Comparison of ENCODE assay signal across 13 cellular contexts in genomic region chr5:13994606-13995336, GRCh38. TPM values are rescaled to one million over a fixed set of nuclear protein-coding genes. Genes with fewer than 3 reads are reported as not detected.
A peak's percentile ranks its signal among the peaks of the same experiment; 100 is the strongest.
DNase-seq lines count a peak whose midpoint lies in the region; ATAC-seq and TF ChIP-seq lines count a peak whose summit lies in the region.
"Had no signal": no experiment of that assay in that cellular context is flagged by ENCODE, and none has a peak within 500 bp of the region (broad histone marks: within the 10 kb centered on the region; RNA-seq: fewer than 3 reads in every experiment).

No MANE protein-coding gene starts in this region.

- peak overlapping the region; percentile 19 for H4K8ac ChIP-seq in mesenchymal stem cell (ENCODE audit: low read length)

- H2AK5ac ChIP-seq in mesenchymal stem cell (ENCODE audit: low read length, severe bottlenecking) = peak overlapping the region; percentile 36

- in situ Hi-C loops in GM13976 (cut with MboI; ENCODE audit: low sequenced_read_pairs, unreplicated experiment) = loop anchor here (25.0 kb wide), 1 partner anchor 368 kb away; no protein-coding TSS in a partner anchor

- H2BK12ac ChIP-seq in mesenchymal stem cell (ENCODE audit: low read length in 2 of 2) = peak overlapping the region; percentile 28 to 32

- no peak overlapping the region for H2BK15ac ChIP-seq in mesenchymal stem cell (ENCODE audit: low read depth, poor library complexity, severe bottlenecking)

- 85% methylated on average over 10 of the region's 10 CpGs for WGBS in mesenchymal stem cell

- peak overlapping the region in 1 of 2 experiments; percentile 53 for H3K4ac ChIP-seq in mesenchymal stem cell (ENCODE audit: low read depth in 1 of 2, low read length in 2 of 2)

- H3K23ac ChIP-seq in mesenchymal stem cell (ENCODE audit: low read length in 2 of 2) = no peak overlapping the region

- H3K14ac ChIP-seq in mesenchymal stem cell (ENCODE audit: low read length in 2 of 2) = peak overlapping the region in 1 of 2 experiments; percentile 38

- H2AFZ ChIP-seq in mesenchymal stem cell (ENCODE audit: low read depth, low read length) = no peak overlapping the region

- ATAC-seq in HG03095 (IDR thresholded peaks at IDR 0.05; ENCODE audit: unreplicated experiment) (peak; percentile 78), HG03045 (IDR thresholded peaks at IDR 0.05; ENCODE audit: unreplicated experiment) (no peak)
- ATAC-seq: left colon; stimulated activated effector memory CD8-positive, alpha-beta T cell treated with anti-CD3 and anti-CD28 coated beads, Interleukin-12 subunit alpha, Interleukin-12 subunit beta, amount 100 ng/mL, for 72 hours had no signal

- no peak overlapping the region for H3K4me2 ChIP-seq in mesenchymal stem cell (ENCODE audit: low read length, poor library complexity, severe bottlenecking)

- peak overlapping the region; percentile 5 for H3K9ac ChIP-seq in mesenchymal stem cell (ENCODE audit: low read length)

- H2BK5ac ChIP-seq in mesenchymal stem cell (ENCODE audit: low read depth, low read length, poor library complexity, severe bottlenecking) = no peak overlapping the region

- peak overlapping the region; percentile 14 for H4K91ac ChIP-seq in mesenchymal stem cell (ENCODE audit: low read length)

- no peak overlapping the region for H3K27ac ChIP-seq in mesenchymal stem cell (ENCODE audit: low read length, poor library complexity, severe bottlenecking)
- H3K27ac ChIP-seq: gastrocnemius medialis had no signal

- peak; percentile 24 for DNase-seq in GM13976 (ENCODE audit: low spot score)
- DNase-seq in NCI-H69 (lab: John Stamatoyannopoulos, UW) = peak; percentile 16
- DNase-seq in mesenchymal stem cell = no peak
- DNase-seq in HUDEP-2 (lab: John Stamatoyannopoulos, UW; ENCODE audit: unreplicated experiment in 76 of 76) = no peak
- no peak for DNase-seq in OCI-M2 (lab: John Stamatoyannopoulos, UW; ENCODE audit: unreplicated experiment)
- DNase-seq: activated CD8-positive, alpha-beta memory T cell treated with anti-CD3 and anti-CD28 coated beads for 24 hours; activated naive CD8-positive, alpha-beta T cell treated with anti-CD3 and anti-CD28 coated beads, Interleukin-2, amount 10 ng/mL, durations not matched to agents 7 days and 5 days; gastrocnemius medialis; Kasumi-1; left colon had no signal

- no peak overlapping the region for H2BK120ac ChIP-seq in mesenchymal stem cell (ENCODE audit: low read depth, low read length)

- H3K27me3 ChIP-seq in mesenchymal stem cell (ENCODE audit: control insufficient read depth in 1 of 2, insufficient read depth in 1 of 2, low read length in 2 of 2) = no peaks in the 10 kb centered on the region
- H3K27me3 ChIP-seq: gastrocnemius medialis had no signal

- H3K79me1 ChIP-seq in mesenchymal stem cell (replicated peaks; ENCODE audit: low read length, poor library complexity, severe bottlenecking) = peaks cover 8% of the 10 kb centered on the region

- peak overlapping the region in 1 of 2 experiments; percentile 19 for H3K18ac ChIP-seq in mesenchymal stem cell (ENCODE audit: low read depth in 1 of 2, low read length in 2 of 2)

- no peak for TF ChIP-seq CTCF in GM13976 (IDR thresholded peaks at IDR 0.05; ENCODE audit: borderline replicate concordance, control extremely low read depth, extremely low read depth, insufficient read depth, missing control alignments)

- peaks cover 11% of the 10 kb centered on the region for H3K9me3 ChIP-seq in mesenchymal stem cell (ENCODE audit: control insufficient read depth, low read length)
- H3K9me3 ChIP-seq: gastrocnemius medialis had no signal

- H3K36me3 ChIP-seq in mesenchymal stem cell (ENCODE audit: control insufficient read depth in 1 of 2, insufficient read depth in 2 of 2, low read depth in 1 of 2, low read length in 2 of 2) = no peaks in the 10 kb centered on the region
- H3K36me3 ChIP-seq: gastrocnemius medialis had no signal

- H3K4me1 ChIP-seq in mesenchymal stem cell (ENCODE audit: control insufficient read depth, insufficient read depth, low read depth, low read length) = peaks cover 7% of the 10 kb centered on the region

- no peak overlapping the region for H3K4me3 ChIP-seq in mesenchymal stem cell (ENCODE audit: insufficient read depth in 1 of 2, low read depth in 1 of 2, low read length in 2 of 2)
- H3K4me3 ChIP-seq: gastrocnemius medialis had no signal

RNA-seq across cellular contexts. Expression of gene DNAH5, which starts 50.3 kb away (rescaled TPM):
- 2.2 TPM for polyA plus RNA-seq in mesenchymal stem cell (2013, experiment 1 of 2)
- polyA plus RNA-seq in mesenchymal stem cell (2013, experiment 2 of 2) = 2.3 TPM

Comparison
In these comparisons a context has a peak if more than half of its experiments do, and no peak if none do; other contexts are left out.
1. DNase-seq: peak in GM13976 (single experiment) and NCI-H69 (single experiment); none in mesenchymal stem cell (single experiment), HUDEP-2 (0 of 76) and OCI-M2 (single experiment).